Comparison of ENCODE assay signal across 15 cellular contexts in the genomic region with DNA sequence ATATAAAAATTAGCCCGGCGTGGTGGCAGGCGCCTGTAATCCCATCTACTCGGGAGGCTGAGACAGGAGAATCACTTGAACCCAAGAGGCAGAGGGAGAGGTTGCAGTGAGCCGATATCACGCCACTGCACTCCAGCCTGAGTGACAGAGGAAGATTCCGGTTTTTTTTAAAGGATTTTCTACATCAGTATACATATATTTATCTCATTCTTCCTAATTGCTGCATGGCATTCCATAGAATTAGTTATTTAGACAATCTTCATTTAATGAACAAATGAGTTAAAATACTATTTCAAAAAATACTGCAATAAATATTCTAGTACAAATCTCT. TPM values are rescaled to one million over a fixed set of nuclear protein-coding genes. Genes with fewer than 3 reads are reported as not detected.
DNase-seq lines count a peak whose midpoint lies in the region; ATAC-seq and TF ChIP-seq lines count a peak whose summit lies in the region.
"Had no signal": no experiment of that assay in that cellular context is flagged by ENCODE, and none has a peak within 500 bp of the region (broad histone marks: within the 10 kb centered on the region; RNA-seq: fewer than 3 reads in every experiment).

No MANE protein-coding gene starts in this region.

- H3K9me3 ChIP-seq in SK-N-SH: no peaks in the 10 kb centered on the region
- no peaks in the 10 kb centered on the region for H3K9me3 ChIP-seq in neural progenitor cell (ENCODE audit: low read depth)
- H3K9me3 ChIP-seq: testis had no signal

- peaks cover 16% of the 10 kb centered on the region for H3K36me3 Mint-ChIP-seq in activated naive CD8-positive, alpha-beta T cell treated with anti-CD3 and anti-CD28 coated beads, Interleukin-2, amount 50 U/mL, for 24 hours (ENCODE audit: low read depth)
- H3K36me3 Mint-ChIP-seq in neural progenitor cell: peaks cover 5% of the 10 kb centered on the region

- H3K36me3 ChIP-seq in SK-N-SH (replicated peaks in 1 of 2; ENCODE audit: control insufficient read depth in 1 of 2, insufficient read depth in 2 of 2, low read length in 1 of 2) (peaks cover 0 to 2% of the 10 kb centered on the region in 2 experiments), neural progenitor cell (no peaks in the 10 kb centered on the region)

- peak overlapping the region in 1 of 2 experiments; percentile 46; a peak in 1 of 4 replicates for H3K27ac ChIP-seq in SK-N-SH (ENCODE audit: low read depth in 2 of 2, low read length in 1 of 2)
- H3K27ac ChIP-seq in neural progenitor cell: no peak overlapping the region
- H3K27ac ChIP-seq: 22Rv1, testis had no signal

- POLR2A ChIA-PET in SK-N-SH (lab: Yijun Ruan, JAX) (no interaction called here), HEK293T (lab: Yijun Ruan, JAX) (interaction anchor here (1.4 kb wide), 1 partner anchor 15 kb away, joined by 5 read pairs; no protein-coding TSS in a partner anchor)

- H3K4me1 Mint-ChIP-seq in activated naive CD8-positive, alpha-beta T cell treated with anti-CD3 and anti-CD28 coated beads, Interleukin-2, amount 50 U/mL, for 24 hours: peaks cover 66% of the 10 kb centered on the region
- H3K4me1 Mint-ChIP-seq in neural progenitor cell: peaks cover 30% of the 10 kb centered on the region

- H2AFZ ChIP-seq in SK-N-SH (ENCODE audit: low read depth) (no peak overlapping the region), neural progenitor cell (replicated peaks) (no peak overlapping the region)

- DNase-seq in SK-N-SH (no peak), HEK293T (ENCODE audit: extremely low spot score) (no peak), neural progenitor cell (ENCODE audit: low spot score) (no peak), NCI-H1048 (lab: John Stamatoyannopoulos, UW) (no peak), DMS53 treated with DMSO at 0.1 percent for 48 hours (lab: John Stamatoyannopoulos, UW; ENCODE audit: unreplicated experiment) (no peak)
- no peak for DNase-seq in activated naive CD8-positive, alpha-beta T cell treated with anti-CD3 and anti-CD28 coated beads, Interleukin-2, amount 50 U/mL, for 24 hours
- no peak for DNase-seq in stimulated activated CD4-positive, alpha-beta T cell treated with anti-CD3 and anti-CD28 coated beads, Interleukin-4, amount 100 ng/mL, for 1 hour
- DNase-seq: activated CD8-positive, alpha-beta memory T cell treated with anti-CD3 and anti-CD28 coated beads, Interleukin-2, amount 50 U/mL, for 48 hours; Calu3; kidney glomerular epithelial cell; NCI-H1092 treated with DMSO at 0.1 percent for 48 hours; NCI-H446; testis had no signal

- peaks cover 85% of the 10 kb centered on the region for H3K79me2 ChIP-seq in SK-N-SH (ENCODE audit: insufficient read depth)
- H3K79me2 ChIP-seq in neural progenitor cell (ENCODE audit: low read depth): peaks cover 85% of the 10 kb centered on the region

- CTCF ChIA-PET in SK-N-SH (lab: Yijun Ruan, JAX): interaction anchor here (1.0 to 1.1 kb wide), 2 partner anchors 11 to 15 kb away, joined by 4 read pairs; partner anchors contain the start of genes EIF2B4 and SNX17
- CTCF ChIA-PET in HEK293T (lab: Yijun Ruan, JAX): no interaction called here

- H4K20me1 ChIP-seq in SK-N-SH (ENCODE audit: insufficient read depth) (peaks cover 4% of the 10 kb centered on the region; the same call in 1 of the 2 replicates), neural progenitor cell (ENCODE audit: low read depth) (peaks cover 38% of the 10 kb centered on the region)

- H3K27ac Mint-ChIP-seq in activated naive CD8-positive, alpha-beta T cell treated with anti-CD3 and anti-CD28 coated beads, Interleukin-2, amount 50 U/mL, for 24 hours: no peak overlapping the region
- H3K27ac Mint-ChIP-seq in neural progenitor cell: no peak overlapping the region

- H3K4me3 Mint-ChIP-seq in activated naive CD8-positive, alpha-beta T cell treated with anti-CD3 and anti-CD28 coated beads, Interleukin-2, amount 50 U/mL, for 24 hours: peak overlapping the region; percentile 96
- peak overlapping the region; percentile 98 for H3K4me3 Mint-ChIP-seq in neural progenitor cell

- H3K9me3 Mint-ChIP-seq in activated naive CD8-positive, alpha-beta T cell treated with anti-CD3 and anti-CD28 coated beads, Interleukin-2, amount 50 U/mL, for 24 hours: no peaks in the 10 kb centered on the region
- H3K9me3 Mint-ChIP-seq in neural progenitor cell: peaks cover 3% of the 10 kb centered on the region

- H3K4me1 ChIP-seq in SK-N-SH (ENCODE audit: control insufficient read depth in 1 of 2, insufficient read depth in 2 of 2, low read depth in 1 of 2, low read length in 1 of 2) (peaks cover 7 to 19% of the 10 kb centered on the region in 2 experiments; a peak in 3 of 4 replicates), neural progenitor cell (peaks cover 5% of the 10 kb centered on the region)

- H3K4me3 ChIP-seq in SK-N-SH (ENCODE audit: low read depth in 2 of 2, low read length in 1 of 2) (no peak overlapping the region; a peak in 1 of 4 replicates), neural progenitor cell (no peak overlapping the region)
- H3K4me3 ChIP-seq: testis had no signal

- WGBS in SK-N-SH (ENCODE audit: low lambda C conversion rate): 85% methylated on average over 7 of the region's 7 CpGs

- no peaks in the 10 kb centered on the region for H3K27me3 Mint-ChIP-seq in activated naive CD8-positive, alpha-beta T cell treated with anti-CD3 and anti-CD28 coated beads, Interleukin-2, amount 50 U/mL, for 24 hours
- peaks cover 2% of the 10 kb centered on the region for H3K27me3 Mint-ChIP-seq in neural progenitor cell (ENCODE audit: insufficient read depth, low read depth)

- H3K4me2 ChIP-seq in SK-N-SH (peak overlapping the region; percentile 91), neural progenitor cell (no peak overlapping the region)

- no peak for ATAC-seq in SK-N-SH treated with all-trans-retinoic acid at 6 μM for 48 hours
- ATAC-seq in activated naive CD8-positive, alpha-beta T cell treated with anti-CD3 and anti-CD28 coated beads, Interleukin-2, amount 50 U/mL, for 24 hours: no peak

- H3K9ac ChIP-seq in SK-N-SH (no peak overlapping the region; the same call in 1 of the 2 replicates), neural progenitor cell (no peak overlapping the region)

- no peaks in the 10 kb centered on the region for H3K27me3 ChIP-seq in SK-N-SH (ENCODE audit: insufficient read depth)
- no peaks in the 10 kb centered on the region for H3K27me3 ChIP-seq in neural progenitor cell
- H3K27me3 ChIP-seq: testis had no signal

- TF ChIP-seq EP300 in SK-N-SH (IDR thresholded peaks at IDR 0.05; ENCODE audit: borderline replicate concordance in 1 of 2, low read depth in 1 of 2, low read length in 1 of 2): no peak

- H3K9me2 ChIP-seq in SK-N-SH: no peaks in the 10 kb centered on the region

- H3F3A ChIP-seq in SK-N-SH (replicated peaks; ENCODE audit: insufficient read depth) (peaks cover 19% of the 10 kb centered on the region), neural progenitor cell (ENCODE audit: low read depth) (peaks cover 37% of the 10 kb centered on the region)

- TF ChIP-seq RAD21 in SK-N-SH (IDR thresholded peaks at IDR 0.05; ENCODE audit: low read length): no peak

- TF ChIP-seq CTCF in SK-N-SH (IDR thresholded peaks at IDR 0.05) (no peak), neural progenitor cell (IDR thresholded peaks at IDR 0.05) (no peak)

TF ChIP-seq in SK-N-SH, 30 proteins besides CTCF, POLR2A, EP300 and RAD21 (continues in another document):
- no peak for TF ChIP-seq GABPA (IDR thresholded peaks at IDR 0.05; ENCODE audit: low read depth)
- TF ChIP-seq FOXJ3 (CRISPR knock-in tag; IDR thresholded peaks at IDR 0.05): no peak
- TF ChIP-seq FOSL2 (IDR thresholded peaks at IDR 0.05; ENCODE audit: borderline replicate concordance, low read depth): no peak

TF ChIP-seq in HEK293T, 16 proteins besides CTCF, POLR2A, EP300 and RAD21:
- peak; percentile 57; the same call in 1 of the 2 replicates for TF ChIP-seq PKNOX1 (IDR thresholded peaks at IDR 0.05)
- no peak for TF ChIP-seq NFRKB (IDR thresholded peaks at IDR 0.05)
- no peak for TF ChIP-seq TARDBP (IDR thresholded peaks at IDR 0.05)
- TF ChIP-seq HDGF (IDR thresholded peaks at IDR 0.05; ENCODE audit: borderline replicate concordance): no peak
- no peak for TF ChIP-seq FOXM1 (IDR thresholded peaks at IDR 0.05; ENCODE audit: borderline replicate concordance)
- TF ChIP-seq BHLHE40 (IDR thresholded peaks at IDR 0.05; ENCODE audit: borderline replicate concordance): no peak
- no peak for TF ChIP-seq L3MBTL2 (conservative IDR thresholded peaks at IDR 0.05)
- TF ChIP-seq FOXA1 (IDR thresholded peaks at IDR 0.05): no peak

RNA-seq across cellular contexts. Expression of gene GTF3C2, which starts 2.0 kb away (rescaled TPM):
- polyA plus RNA-seq in SK-N-SH (2012; rRNA removed): 65.8 and 76.0 TPM in 2 replicates
- 44.7 and 53.9 TPM in 2 replicates for polyA plus RNA-seq in SK-N-SH (2012; cell fraction: cytosol; rRNA removed)
- polyA plus RNA-seq in SK-N-SH (2012; cell fraction: nucleus; rRNA removed): 131 and 185 TPM in 2 replicates
- total RNA-seq in neural progenitor cell (ENCODE audit: low replicate concordance): 57.3 and 73.9 TPM in 2 replicates

RNA-seq across cellular contexts. Expression of gene EIF2B4, which starts 15.6 kb away (rescaled TPM):
- 51.7 and 56.0 TPM in 2 replicates for polyA plus RNA-seq in SK-N-SH (2012; rRNA removed)
- polyA plus RNA-seq in SK-N-SH (2012; cell fraction: cytosol; rRNA removed): 29.4 and 37.1 TPM in 2 replicates
- polyA plus RNA-seq in SK-N-SH (2012; cell fraction: nucleus; rRNA removed): 160 and 163 TPM in 2 replicates
- 25.5 and 38.2 TPM in 2 replicates for total RNA-seq in neural progenitor cell (ENCODE audit: low replicate concordance)

RNA-seq across cellular contexts. Expression of gene SNX17, which starts 15.9 kb away (rescaled TPM):
- polyA plus RNA-seq in SK-N-SH (2012; rRNA removed): 128 and 145 TPM in 2 replicates
- 103 and 135 TPM in 2 replicates for polyA plus RNA-seq in SK-N-SH (2012; cell fraction: cytosol; rRNA removed)
- polyA plus RNA-seq in SK-N-SH (2012; cell fraction: nucleus; rRNA removed): 150 and 153 TPM in 2 replicates
- total RNA-seq in neural progenitor cell (ENCODE audit: low replicate concordance): 65.2 and 92.6 TPM in 2 replicates

RNA-seq across cellular contexts. Expression of gene ZNF513, which starts 26.0 kb away (rescaled TPM):
- polyA plus RNA-seq in SK-N-SH (2012; rRNA removed): 53.8 and 63.7 TPM in 2 replicates
- polyA plus RNA-seq in SK-N-SH (2012; cell fraction: cytosol; rRNA removed): 24.6 and 31.8 TPM in 2 replicates
- 195 and 213 TPM in 2 replicates for polyA plus RNA-seq in SK-N-SH (2012; cell fraction: nucleus; rRNA removed)
- total RNA-seq in neural progenitor cell (ENCODE audit: low replicate concordance): 6.1 and 23.2 TPM in 2 replicates

RNA-seq across cellular contexts. Expression of gene MPV17, which starts 31.7 kb away (rescaled TPM):
- polyA plus RNA-seq in SK-N-SH (2012; rRNA removed): 255 and 265 TPM in 2 replicates
- 202 and 227 TPM in 2 replicates for polyA plus RNA-seq in SK-N-SH (2012; cell fraction: cytosol; rRNA removed)
- polyA plus RNA-seq in SK-N-SH (2012; cell fraction: nucleus; rRNA removed): 276 and 373 TPM in 2 replicates
- 71.4 and 78.0 TPM in 2 replicates for total RNA-seq in neural progenitor cell (ENCODE audit: low replicate concordance)
